In the genomic region with DNA sequence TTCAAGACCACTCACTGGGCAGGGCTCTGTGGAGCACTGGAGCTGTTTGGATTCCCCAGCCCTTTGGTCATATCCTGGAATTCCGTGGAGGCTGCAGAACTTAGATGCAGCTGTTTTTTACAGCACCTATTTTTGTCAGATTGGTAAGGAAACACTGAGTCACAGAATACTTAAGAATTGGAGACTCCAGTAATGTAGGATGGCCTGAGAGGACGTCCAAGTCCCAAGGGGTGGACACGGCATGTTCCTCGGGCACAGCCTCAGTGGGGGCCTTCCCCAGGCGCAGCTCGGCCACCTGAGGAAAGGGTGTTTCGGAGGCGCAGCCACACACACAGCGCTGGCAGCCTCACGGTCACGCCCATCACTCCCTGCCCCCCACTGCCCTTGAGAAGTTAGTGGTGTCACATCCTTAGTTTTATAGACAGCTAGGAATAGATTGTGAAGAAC, we compare ENCODE assay signal across 12 cellular contexts. TPM values are rescaled to one million over a fixed set of nuclear protein-coding genes. Genes with fewer than 3 reads are reported as not detected.
DNase-seq lines count a peak whose midpoint lies in the region; ATAC-seq and TF ChIP-seq lines count a peak whose summit lies in the region.
"Had no signal": no experiment of that assay in that cellular context is flagged by ENCODE, and none has a peak within 500 bp of the region (broad histone marks: within the 10 kb centered on the region; RNA-seq: fewer than 3 reads in every experiment).

No MANE protein-coding gene starts in this region.

- ATAC-seq in HG02588 (IDR thresholded peaks at IDR 0.05; ENCODE audit: unreplicated experiment) = no peak
- no peak for ATAC-seq in HG02763 (IDR thresholded peaks at IDR 0.05; ENCODE audit: unreplicated experiment)

- peak overlapping the region; percentile 30 for H3K27ac ChIP-seq in temporal lobe (ENCODE audit: low read depth, low read length)

- H3K27me3 Mint-ChIP-seq in HFFc6 (ENCODE audit: insufficient read depth) = peaks cover 16% of the 10 kb centered on the region
- H3K27me3 Mint-ChIP-seq: IgD-negative memory B cell had no signal

- peaks cover 7% of the 10 kb centered on the region for H3K36me3 Mint-ChIP-seq in HFFc6 (ENCODE audit: low read depth)
- H3K36me3 Mint-ChIP-seq: IgD-negative memory B cell had no signal

- no peaks in the 10 kb centered on the region for H3K36me3 ChIP-seq in kidney epithelial cell (ENCODE audit: control insufficient read depth, insufficient read depth, low read length)
- H3K36me3 ChIP-seq: cardiac muscle cell had no signal

- TF ChIP-seq CTCF in HFFc6 (IDR thresholded peaks at IDR 0.05) = no peak
- TF ChIP-seq CTCF in astrocyte of the spinal cord (IDR thresholded peaks at IDR 0.05; ENCODE audit: low read depth, low read length) = no peak
- no peak for TF ChIP-seq CTCF in kidney epithelial cell (IDR thresholded peaks at IDR 0.05; ENCODE audit: insufficient read depth, low read length, poor library complexity, severe bottlenecking)

- H3K4me3 Mint-ChIP-seq in HFFc6 = peak overlapping the region; percentile 77
- H3K4me3 Mint-ChIP-seq: IgD-negative memory B cell had no signal

- peaks cover 30% of the 10 kb centered on the region for H3K4me1 Mint-ChIP-seq in HFFc6 (ENCODE audit: low read depth)

- DNase-seq in HFFc6 = peak; percentile 77
- DNase-seq in astrocyte of the spinal cord (ENCODE audit: low read depth, low spot score) = peak; percentile 84
- DNase-seq in kidney epithelial cell (ENCODE audit: low read depth) = peak; percentile 48
- no peak for DNase-seq in activated naive CD4-positive, alpha-beta T cell (lab: John Stamatoyannopoulos, UW)
- DNase-seq in iPS-NIHi11 (ENCODE audit: low spot score) = no peak
- DNase-seq: activated CD4-positive, CD25-positive, alpha-beta regulatory T cell treated with anti-CD3 and anti-CD28 coated beads, Interleukin-2, amount 50 U/mL, for 72 hours; NCI-H69 had no signal

- in situ Hi-C loops in astrocyte of the spinal cord (cut with HindIII; ENCODE audit: low sequenced_read_pairs) = no loop called here

- H3K4me3 ChIP-seq in astrocyte of the spinal cord (ENCODE audit: low read depth, low read length) (no peak overlapping the region), kidney epithelial cell (ENCODE audit: low read depth, low read length) (no peak overlapping the region)
- H3K4me3 ChIP-seq: cardiac muscle cell had no signal

- no peaks in the 10 kb centered on the region for H3K27me3 ChIP-seq in kidney epithelial cell (ENCODE audit: control insufficient read depth, insufficient read depth, low read length)
- H3K27me3 ChIP-seq: cardiac muscle cell had no signal

- H3K27ac Mint-ChIP-seq in HFFc6 = peak overlapping the region; percentile 94

- no peaks in the 10 kb centered on the region for H3K9me3 Mint-ChIP-seq in HFFc6
- H3K9me3 Mint-ChIP-seq: IgD-negative memory B cell had no signal

RNA-seq across cellular contexts. Expression of gene PLD6, which starts 14.8 kb away (rescaled TPM):
- total RNA-seq in HFFc6 (2021; fragmentation: NEBNext Ultra II Directional; extraction: Animal tissue kit (Norgen Biotek cat#: 25700)) = 1 to 10 TPM; 1.7 to 3.6 (median 2.3) TPM
- total RNA-seq in kidney epithelial cell = 4.8 and 9.7 TPM in 2 replicates
- total RNA-seq in temporal lobe = 5.4 TPM

RNA-seq across cellular contexts. Expression of gene FLCN, which starts 45.6 kb away (rescaled TPM):
- 10 to 100 TPM; 15.8 to 19.2 (median 17.3) TPM for total RNA-seq in HFFc6 (2021; fragmentation: NEBNext Ultra II Directional; extraction: Animal tissue kit (Norgen Biotek cat#: 25700))
- total RNA-seq in kidney epithelial cell (57.6 and 61.0 TPM in 2 replicates), temporal lobe (26.8 TPM)

Comparison
In these comparisons a context has a peak if more than half of its experiments do, and no peak if none do; other contexts are left out.
1. DNase-seq: peak in HFFc6 (single experiment), astrocyte of the spinal cord (single experiment) and kidney epithelial cell (single experiment); none in activated naive CD4-positive, alpha-beta T cell (0 of 4) and iPS-NIHi11 (single experiment).